ENCODE assay signal across 8 cellular contexts in genomic region chr6:292506-293184, GRCh38. TPM values are rescaled to one million over a fixed set of nuclear protein-coding genes. Genes with fewer than 3 reads are reported as not detected.
DNase-seq lines count a peak whose midpoint lies in the region; ATAC-seq, FAIRE-seq and TF ChIP-seq lines count a peak whose summit lies in the region.

No MANE protein-coding gene starts in this region.

- H2AFZ ChIP-seq in H1 (ENCODE audit: low read length), result no peak overlapping the region; the same call in 1 of the 2 replicates

- H3K14ac ChIP-seq in H1 (ENCODE audit: insufficient read length), result no peak overlapping the region

- H3K9me3 ChIP-seq in H1 (ENCODE audit: insufficient read depth in 2 of 2, low read depth in 1 of 2, low read length in 1 of 2), result peaks cover 31 to 81% of the 10 kb centered on the region in 2 experiments
- no peaks in the 10 kb centered on the region for H3K9me3 ChIP-seq in muscle layer of colon (ENCODE audit: low read length)

- no peaks in the 10 kb centered on the region for H3K36me3 ChIP-seq in H1 (ENCODE audit: control insufficient read depth in 2 of 4, insufficient read depth in 4 of 4, low read length in 3 of 4)
- no peaks in the 10 kb centered on the region for H3K36me3 ChIP-seq in muscle layer of colon (ENCODE audit: insufficient read depth, low read length)

- peaks cover 0 to 6% (median 2%) of the 10 kb centered on the region in 4 experiments; a peak in 5 of 7 replicates for H3K4me1 ChIP-seq in H1 (replicated peaks in 1 of 4; ENCODE audit: control insufficient read depth in 3 of 4, insufficient read depth in 4 of 4, low read length in 3 of 4)
- peaks cover 21% of the 10 kb centered on the region for H3K4me1 ChIP-seq in muscle layer of colon (ENCODE audit: insufficient read depth, low read length)

- H3K4me2 ChIP-seq in H1 (ENCODE audit: insufficient read depth in 1 of 2, low read depth in 2 of 2, low read length in 2 of 2), result peak overlapping the region; percentile 74 to 94

- H3K79me2 ChIP-seq in H1 (ENCODE audit: control insufficient read depth in 1 of 2, insufficient read depth in 2 of 2, low read length in 2 of 2), result peaks cover 4 to 18% of the 10 kb centered on the region in 2 experiments; a peak in 1 of 4 replicates

- no peak for TF ChIP-seq CTCF in H1 (IDR thresholded peaks at IDR 0.05; ENCODE audit: control extremely low read depth in 1 of 3, insufficient read depth in 1 of 3, low read depth in 1 of 3, low read length in 3 of 3)

- H3K9ac ChIP-seq in H1 (replicated peaks in 1 of 4; ENCODE audit: extremely low read depth in 1 of 4, low read depth in 3 of 4, low read length in 3 of 4) (peak overlapping the region in 2 of 4 experiments; percentile 42 to 54; a peak in 3 of 7 replicates), muscle layer of colon (ENCODE audit: low read length) (peak overlapping the region; percentile 56)

- peaks cover 0 to 2% of the 10 kb centered on the region in 2 experiments for H4K20me1 ChIP-seq in H1 (replicated peaks in 1 of 2; ENCODE audit: control insufficient read depth in 1 of 2, insufficient read depth in 2 of 2, low read length in 2 of 2)

- peak overlapping the region; percentile 36; the same call in 1 of the 2 replicates for H2BK5ac ChIP-seq in H1 (ENCODE audit: low read depth, low read length)

- DNase-seq in activated T-cell treated with anti-CD3 and anti-CD28 coated beads for 1 hour (ENCODE audit: low read depth), result peak; percentile 65
- DNase-seq in activated T-cell treated with anti-CD3 and anti-CD28 coated beads, Interleukin-2, amount 50 U/mL, for 1 hour, result no peak
- DNase-seq in activated CD4-positive, alpha-beta T cell treated with anti-CD3 and anti-CD28 coated beads for 48 hours, result peak; percentile 80
- DNase-seq in H1 (ENCODE audit: low read depth in 1 of 2, low spot score in 2 of 2), result no peak
- peak; percentile 71 to 74 for DNase-seq in stimulated activated CD8-positive, alpha-beta memory T cell treated with anti-CD3 and anti-CD28 coated beads, Interleukin-7, amount 100 ng/mL, for 48 hours (ENCODE audit: extremely low read depth in 1 of 2, low read depth in 1 of 2)
- no peak for DNase-seq in NOMO-1 (lab: John Stamatoyannopoulos, UW; ENCODE audit: unreplicated experiment in 2 of 2)

- H2BK20ac ChIP-seq in H1 (ENCODE audit: low read length), result no peak overlapping the region

- 49% methylated on average over 36 of the region's 52 CpGs; no CpG with 5 or more reads in 1 of the 2 experiments for WGBS in H1 (ENCODE audit: extremely low coverage in 1 of 2, insufficient coverage in 1 of 2, insufficient read length in 1 of 2, insufficient replicate concordance in 2 of 2, low coverage in 1 of 2, low lambda C conversion rate in 2 of 2, missing lambda C conversion rate in 1 of 2), 2 experiments

- CTCF ChIA-PET in H1 (lab: Charles Lee; ENCODE audit: partially characterized antibody), result interaction anchor here (0.6 to 2.0 kb wide), 4 partner anchors 11 to 394 kb away, joined by 3 to 9 read pairs (median 6); no protein-coding TSS in a partner anchor

- peaks cover 13% of the 10 kb centered on the region for H3K23me2 ChIP-seq in H1 (ENCODE audit: low read depth, low read length)

- no peak for TF ChIP-seq RAD21 in H1 (IDR thresholded peaks at IDR 0.05 in 1 of 2, conservative IDR thresholded peaks at IDR 0.05 in 1 of 2; ENCODE audit: low read depth in 2 of 2, low read length in 2 of 2)

- H3K56ac ChIP-seq in H1 (replicated peaks; ENCODE audit: insufficient read length, low read depth, low read length), result no peak overlapping the region

- H3K4me3 ChIP-seq in H1 (ENCODE audit: extremely low read depth in 1 of 4, insufficient read depth in 2 of 4, low read depth in 3 of 4, low read length in 4 of 4) (peak overlapping the region; percentile 47 to 66 (median 54)), muscle layer of colon (ENCODE audit: low read depth in 1 of 2, low read length in 2 of 2) (peak overlapping the region; percentile 45 to 62)

- no peak overlapping the region for H2AK5ac ChIP-seq in H1 (ENCODE audit: low read depth, low read length)

- no peak overlapping the region for H2BK15ac ChIP-seq in H1 (ENCODE audit: low read length)

- H4K8ac ChIP-seq in H1 (ENCODE audit: extremely low read depth, insufficient read depth, low read length), result no peak overlapping the region; the same call in 1 of the 2 replicates

- H4K5ac ChIP-seq in H1 (ENCODE audit: insufficient read length, low read depth, low read length), result no peak overlapping the region

- H3K27ac ChIP-seq in H1 (ENCODE audit: low read depth, low read length) (no peak overlapping the region; the same call in 1 of the 2 replicates), muscle layer of colon (ENCODE audit: low read depth, low read length) (peak overlapping the region; percentile 91)

- 0 out of 7 replicates have a peak, but pooled peaks cover 0 to 3% (median 0%) of the 10 kb centered on the region in 4 experiments for H3K27me3 ChIP-seq in H1 (replicated peaks in 1 of 4; ENCODE audit: control insufficient read depth in 3 of 4, extremely low read depth in 1 of 4, insufficient read depth in 3 of 4, low read length in 3 of 4)
- no peaks in the 10 kb centered on the region for H3K27me3 ChIP-seq in muscle layer of colon (ENCODE audit: control insufficient read depth in 1 of 2, insufficient read depth in 2 of 2, low read length in 2 of 2)

- H2BK120ac ChIP-seq in H1 (replicated peaks; ENCODE audit: low read depth, low read length), result no peak overlapping the region

- TF ChIP-seq EP300 in H1 (IDR thresholded peaks at IDR 0.05; ENCODE audit: borderline replicate concordance in 1 of 2, low read depth in 2 of 2, low read length in 2 of 2), result no peak

- no peaks in the 10 kb centered on the region for H3K79me1 ChIP-seq in H1 (ENCODE audit: low read depth, low read length)

- no peak for FAIRE-seq in H1 (lab: Jason Lieb, UNC)

- ATAC-seq in HG03354 (IDR thresholded peaks at IDR 0.05; ENCODE audit: poor library complexity, severe bottlenecking, unreplicated experiment), result peak; percentile 25

- H4K91ac ChIP-seq in H1 (replicated peaks; ENCODE audit: insufficient read length, low read length), result no peak overlapping the region

- TF ChIP-seq POLR2A in H1 (IDR thresholded peaks at IDR 0.05; ENCODE audit: control extremely low read depth in 1 of 2, low read depth in 2 of 2, low read length in 2 of 2), result 0 out of 3 replicates have a peak, but pooled peaks of 1 of the 2 experiments have one; percentile 27

- POLR2A ChIA-PET in H1 (lab: Charles Lee; ENCODE audit: partially characterized antibody), result interaction anchor here (0.7 kb wide), 1 partner anchor 153 kb away, joined by 3 read pairs; no protein-coding TSS in a partner anchor

- H3K4ac ChIP-seq in H1 (replicated peaks; ENCODE audit: insufficient read length, low read depth, low read length), result no peak overlapping the region

- no peak overlapping the region for H2BK12ac ChIP-seq in H1 (ENCODE audit: low read depth, low read length)

- peak overlapping the region; percentile 84; the same call in 1 of the 2 replicates for H3K18ac ChIP-seq in H1 (ENCODE audit: extremely low read depth, low read length)

- no peak overlapping the region for H3K23ac ChIP-seq in H1 (ENCODE audit: insufficient read length)

TF ChIP-seq in H1, 55 proteins besides CTCF, POLR2A, EP300 and RAD21 (continues in another document):
- TF ChIP-seq RBBP5 (IDR thresholded peaks at IDR 0.05; ENCODE audit: borderline replicate concordance, low read depth, low read length) (0 out of 2 replicates have a peak, but pooled peaks have one; percentile 86), PHF8 (conservative IDR thresholded peaks at IDR 0.05; ENCODE audit: low read depth, low read length) (peak; percentile 1; the same call in 1 of the 2 replicates), MAFK (IDR thresholded peaks at IDR 0.05; ENCODE audit: low read depth, low read length) (no peak), TEAD4 (IDR thresholded peaks at IDR 0.05; ENCODE audit: low read depth, low read length) (no peak), TBP (IDR thresholded peaks at IDR 0.05; ENCODE audit: low read depth, low read length) (peak; percentile 5; the same call in 1 of the 2 replicates), CHD1 (IDR thresholded peaks at IDR 0.05; ENCODE audit: low read depth, low read length) (no peak), RFX5 (IDR thresholded peaks at IDR 0.05; ENCODE audit: borderline replicate concordance, low read depth, low read length) (no peak), KDM4A (IDR thresholded peaks at IDR 0.05; ENCODE audit: low read depth, low read length, severe bottlenecking) (peak; percentile 79), SUZ12 (IDR thresholded peaks at IDR 0.05; ENCODE audit: low read length) (0 out of 2 replicates have a peak, but pooled peaks have one; percentile 17), SIN3A (conservative IDR thresholded peaks at IDR 0.05 in 1 of 2, IDR thresholded peaks at IDR 0.05 in 1 of 2; ENCODE audit: low read depth in 1 of 2, low read length in 2 of 2) (peak in 1 of 2 experiments; percentile 80; a peak in 2 of 4 replicates), TAF1 (IDR thresholded peaks at IDR 0.05; ENCODE audit: low read depth, low read length) (0 out of 2 replicates have a peak, but pooled peaks have one; percentile 15), TAF7 (optimal IDR thresholded peaks at IDR 0.05; ENCODE audit: borderline replicate concordance, low read depth, low read length) (no peak), ASH2L (IDR thresholded peaks at IDR 0.05; ENCODE audit: low read length) (peak; percentile 64), MAX (IDR thresholded peaks at IDR 0.05) (peak; percentile 79)
- TF ChIP-seq, protein P1, sequence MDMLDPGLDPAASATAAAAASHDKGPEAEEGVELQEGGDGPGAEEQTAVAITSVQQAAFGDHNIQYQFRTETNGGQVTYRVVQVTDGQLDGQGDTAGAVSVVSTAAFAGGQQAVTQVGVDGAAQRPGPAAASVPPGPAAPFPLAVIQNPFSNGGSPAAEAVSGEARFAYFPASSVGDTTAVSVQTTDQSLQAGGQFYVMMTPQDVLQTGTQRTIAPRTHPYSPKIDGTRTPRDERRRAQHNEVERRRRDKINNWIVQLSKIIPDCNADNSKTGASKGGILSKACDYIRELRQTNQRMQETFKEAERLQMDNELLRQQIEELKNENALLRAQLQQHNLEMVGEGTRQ (IDR thresholded peaks at IDR 0.05; ENCODE audit: low read length), result peak; percentile 3; the same call in 1 of the 2 replicates

RNA-seq across cellular contexts. Expression of gene DUSP22, which starts 0.4 kb away (rescaled TPM):
- total RNA-seq in H1 (2021; fragmentation: NEBNext Ultra II Directional; extraction: Animal tissue kit (Norgen Biotek cat#: 25700)), result 29.8 and 32.4 TPM in 2 replicates
- 15.5 and 27.2 TPM in 2 replicates for polyA plus RNA-seq in H1 (2011; rRNA removed)
- polyA plus RNA-seq in H1 (2011; cell fraction: cytosol; rRNA removed), result 24.9 TPM
- polyA plus RNA-seq in H1 (2011; cell fraction: nucleus; rRNA removed), result 31.8 TPM
- 25.3 to 32.8 TPM (median 28.0 TPM) in 4 replicates for polyA plus RNA-seq in H1 (2012, experiment 1 of 2)
- 25.0 TPM for polyA plus RNA-seq in H1 (2012, experiment 2 of 2)
- polyA plus RNA-seq in H1 (2013, experiment 1 of 2), result 16.8 TPM
- 17.0 TPM for polyA plus RNA-seq in H1 (2013, experiment 2 of 2)
- polyA minus RNA-seq in H1 (2011; rRNA and poly(A)+ RNA removed), result 19.7 and 20.7 TPM in 2 replicates
- polyA minus RNA-seq in H1 (2011; cell fraction: cytosol; rRNA and poly(A)+ RNA removed), result 8.5 TPM
- polyA minus RNA-seq in H1 (2011; cell fraction: nucleus; rRNA and poly(A)+ RNA removed), result 19.9 TPM

Comparison
In these comparisons a context has a peak if more than half of its experiments do, and no peak if none do; other contexts are left out.
1. DNase-seq: peak in activated T-cell treated with anti-CD3 and anti-CD28 coated beads for 1 hour (single experiment), activated CD4-positive, alpha-beta T cell treated with anti-CD3 and anti-CD28 coated beads for 48 hours (single experiment) and stimulated activated CD8-positive, alpha-beta memory T cell treated with anti-CD3 and anti-CD28 coated beads, Interleukin-7, amount 100 ng/mL, for 48 hours (2 of 2); none in activated T-cell treated with anti-CD3 and anti-CD28 coated beads, Interleukin-2, amount 50 U/mL, for 1 hour (single experiment), H1 (0 of 2) and NOMO-1 (0 of 2).